Comparison of ENCODE assay signal across 3 cellular contexts in the genomic region with DNA sequence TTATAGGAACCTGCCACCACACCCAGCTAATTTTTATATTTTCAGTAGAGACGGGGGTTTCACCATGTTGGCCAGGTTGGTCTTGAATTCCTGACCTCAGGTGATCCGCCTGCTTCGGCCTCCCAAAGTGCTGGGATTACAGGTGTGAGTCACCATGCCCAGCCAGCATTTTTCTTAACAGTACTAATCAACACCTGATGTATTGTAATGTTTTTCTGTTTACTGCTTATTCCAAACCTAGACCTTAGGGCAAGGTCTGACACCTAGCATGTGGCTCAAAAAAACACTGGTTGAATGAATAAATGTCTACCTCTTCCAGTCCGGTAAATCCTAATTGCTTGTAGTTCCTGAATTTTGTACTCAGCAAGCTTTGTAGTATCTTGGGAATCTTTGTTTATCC. TPM values are rescaled to one million over a fixed set of nuclear protein-coding genes. Genes with fewer than 3 reads are reported as not detected.
"Had no signal": no experiment of that assay in that cellular context is flagged by ENCODE, and none has a peak within 500 bp of the region (broad histone marks: within the 10 kb centered on the region; RNA-seq: fewer than 3 reads in every experiment).

No MANE protein-coding gene starts in this region.

RNA-seq across cellular contexts. Expression of a gene that starts 7.7 kb away (rescaled TPM):
- total RNA-seq: HT1080, IMR-90, M059J had no signal
